ENCODE assay signal across 1 cellular context in the genomic region with DNA sequence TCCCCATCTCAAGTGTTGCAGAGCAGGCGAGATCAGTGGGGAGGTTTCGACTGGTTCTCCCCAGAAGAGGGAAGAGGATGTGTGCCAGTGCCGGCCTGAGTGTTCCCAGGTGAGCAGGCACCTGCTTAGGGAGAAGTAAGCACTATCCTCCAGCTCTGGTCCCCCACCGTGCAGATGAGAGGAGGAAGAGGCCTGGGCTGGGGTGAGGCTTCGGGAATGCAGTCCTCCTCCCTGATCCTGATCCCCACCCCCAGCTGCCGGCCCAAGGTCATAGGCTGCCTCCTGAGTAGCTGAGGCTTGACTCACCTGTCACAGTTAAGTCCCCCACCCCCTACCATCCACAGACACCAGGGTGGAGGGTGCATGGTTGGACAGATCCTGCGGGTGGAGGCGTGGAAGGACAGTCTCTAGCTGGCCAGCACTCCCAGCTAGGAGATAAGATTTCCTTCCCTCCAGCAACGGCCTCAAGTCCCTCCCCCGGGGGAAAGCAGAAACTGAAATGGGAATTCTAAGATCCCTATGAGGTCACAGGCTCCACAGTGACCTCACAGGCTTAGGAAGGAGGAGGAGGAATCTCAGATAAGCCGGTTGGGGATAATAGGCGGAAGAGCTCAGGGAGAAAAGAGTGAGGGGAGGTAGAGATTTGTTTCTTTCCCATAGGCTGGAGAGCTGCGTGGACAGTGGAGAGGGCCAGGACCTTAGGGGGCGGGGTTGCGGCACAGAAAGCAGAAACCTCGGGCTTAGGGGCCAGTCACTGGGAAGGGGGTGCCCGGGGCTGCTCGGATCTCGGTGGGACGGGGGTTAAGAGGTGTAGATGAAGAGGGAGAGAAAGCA.
TF ChIP-seq lines count a peak whose summit lies in the region.

No MANE protein-coding gene starts in this region.

TF ChIP-seq in IMR-90, 13 proteins besides CTCF, POLR2A, EP300 and RAD21:
- TF ChIP-seq CHD1 (IDR thresholded peaks at IDR 0.05; ENCODE audit: low read depth, low read length) (no peak), MAFK (IDR thresholded peaks at IDR 0.05; ENCODE audit: low read depth, low read length) (no peak), SMC3 (IDR thresholded peaks at IDR 0.05; ENCODE audit: low read depth, low read length) (0 out of 2 replicates have a peak, but pooled peaks have one; percentile 8), RCOR1 (IDR thresholded peaks at IDR 0.05; ENCODE audit: insufficient replicate concordance, low read length) (no peak), RFX5 (IDR thresholded peaks at IDR 0.05; ENCODE audit: low read depth, low read length) (no peak), BHLHE40 (IDR thresholded peaks at IDR 0.05; ENCODE audit: low read depth, low read length) (no peak), MAZ (IDR thresholded peaks at IDR 0.05; ENCODE audit: borderline replicate concordance, low read depth, low read length) (no peak), NFE2L2 (IDR thresholded peaks at IDR 0.05; ENCODE audit: low read depth, low read length) (no peak), CEBPB (IDR thresholded peaks at IDR 0.05; ENCODE audit: low read depth, low read length) (no peak), FOS (IDR thresholded peaks at IDR 0.05; ENCODE audit: low read depth, low read length) (0 out of 2 replicates have a peak, but pooled peaks have one; percentile 12), MXI1 (IDR thresholded peaks at IDR 0.05; ENCODE audit: borderline replicate concordance, low read depth, low read length) (0 out of 2 replicates have a peak, but pooled peaks have one; percentile 70)
- TF ChIP-seq, protein P1, sequence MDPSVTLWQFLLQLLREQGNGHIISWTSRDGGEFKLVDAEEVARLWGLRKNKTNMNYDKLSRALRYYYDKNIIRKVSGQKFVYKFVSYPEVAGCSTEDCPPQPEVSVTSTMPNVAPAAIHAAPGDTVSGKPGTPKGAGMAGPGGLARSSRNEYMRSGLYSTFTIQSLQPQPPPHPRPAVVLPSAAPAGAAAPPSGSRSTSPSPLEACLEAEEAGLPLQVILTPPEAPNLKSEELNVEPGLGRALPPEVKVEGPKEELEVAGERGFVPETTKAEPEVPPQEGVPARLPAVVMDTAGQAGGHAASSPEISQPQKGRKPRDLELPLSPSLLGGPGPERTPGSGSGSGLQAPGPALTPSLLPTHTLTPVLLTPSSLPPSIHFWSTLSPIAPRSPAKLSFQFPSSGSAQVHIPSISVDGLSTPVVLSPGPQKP (IDR thresholded peaks at IDR 0.05; ENCODE audit: borderline replicate concordance, low read depth, low read length), result no peak
- TF ChIP-seq, protein P2, sequence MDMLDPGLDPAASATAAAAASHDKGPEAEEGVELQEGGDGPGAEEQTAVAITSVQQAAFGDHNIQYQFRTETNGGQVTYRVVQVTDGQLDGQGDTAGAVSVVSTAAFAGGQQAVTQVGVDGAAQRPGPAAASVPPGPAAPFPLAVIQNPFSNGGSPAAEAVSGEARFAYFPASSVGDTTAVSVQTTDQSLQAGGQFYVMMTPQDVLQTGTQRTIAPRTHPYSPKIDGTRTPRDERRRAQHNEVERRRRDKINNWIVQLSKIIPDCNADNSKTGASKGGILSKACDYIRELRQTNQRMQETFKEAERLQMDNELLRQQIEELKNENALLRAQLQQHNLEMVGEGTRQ (IDR thresholded peaks at IDR 0.05; ENCODE audit: low read depth, low read length), result no peak
